1 cellular context compared by ENCODE assay signal in the genomic region with DNA sequence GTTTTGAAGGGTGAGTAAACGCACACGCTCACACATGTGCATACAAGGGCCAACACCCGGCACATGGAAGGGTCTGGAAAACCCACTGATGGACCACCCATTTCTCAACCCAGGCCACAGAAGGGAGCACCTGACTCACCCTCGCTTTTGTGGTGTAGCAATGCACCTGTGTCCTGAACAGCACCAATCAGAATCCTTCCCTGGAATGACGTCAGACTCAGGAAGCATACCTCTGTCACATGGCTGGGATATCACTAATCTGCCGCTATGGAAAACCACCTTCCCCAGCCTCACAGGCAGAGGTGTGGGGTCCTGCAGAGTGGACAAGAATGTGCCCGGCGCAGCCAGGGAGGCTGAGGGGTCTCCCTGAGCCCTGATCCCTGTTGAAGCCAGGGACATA.
TF ChIP-seq lines count a peak whose summit lies in the region.

No MANE protein-coding gene starts in this region.

TF ChIP-seq in GM12891, 5 proteins besides CTCF, POLR2A, EP300 and RAD21:
- TF ChIP-seq PAX5 (IDR thresholded peaks at IDR 0.05; ENCODE audit: insufficient read depth, low read length, severe bottlenecking) (no peak), TAF1 (IDR thresholded peaks at IDR 0.05; ENCODE audit: low read depth, low read length) (no peak), SPI1 (IDR thresholded peaks at IDR 0.05; ENCODE audit: low read depth, low read length) (no peak), POU2F2 (IDR thresholded peaks at IDR 0.05; ENCODE audit: low read depth, low read length) (no peak), POLR2AphosphoS5 (IDR thresholded peaks at IDR 0.05; ENCODE audit: low read depth, low read length) (no peak)
